In the genomic region with DNA sequence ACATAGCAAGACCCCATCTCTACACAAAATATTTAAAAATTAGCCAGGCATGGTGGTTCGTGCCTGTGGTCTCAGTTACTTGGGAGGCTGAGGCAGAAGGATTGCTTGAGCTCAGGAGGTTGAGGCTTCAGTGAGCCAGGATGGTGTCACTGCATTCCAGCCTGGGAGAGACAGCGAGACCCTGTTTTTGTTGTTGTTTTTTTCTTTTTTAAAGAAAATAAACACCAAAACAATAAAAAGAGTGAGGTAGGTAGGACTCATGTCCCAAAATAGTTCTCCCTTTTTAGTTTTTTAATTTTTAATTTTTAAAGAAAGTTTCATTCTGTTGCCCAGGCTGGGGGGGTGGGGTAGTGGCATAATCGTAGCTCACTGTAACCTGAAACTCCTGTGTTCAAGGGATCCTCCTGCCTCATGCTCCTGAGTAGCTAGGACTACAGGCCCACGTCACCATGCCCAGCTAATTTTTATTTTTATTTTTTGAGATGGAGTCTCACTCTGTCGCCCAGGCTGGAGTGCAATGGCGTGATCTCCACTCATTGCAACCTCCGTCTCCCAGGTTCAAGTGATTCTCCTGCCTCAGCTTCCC, we compare ENCODE assay signal across 11 cellular contexts. TPM values are rescaled to one million over a fixed set of nuclear protein-coding genes. Genes with fewer than 3 reads are reported as not detected.
DNase-seq lines count a peak whose midpoint lies in the region; ATAC-seq and TF ChIP-seq lines count a peak whose summit lies in the region.
"Had no signal": no experiment of that assay in that cellular context is flagged by ENCODE, and none has a peak within 500 bp of the region (broad histone marks: within the 10 kb centered on the region; RNA-seq: fewer than 3 reads in every experiment).

No MANE protein-coding gene starts in this region.

- H3K27me3 Mint-ChIP-seq in T-helper 1 cell treated with Interleukin-12 subunit alpha and Interleukin-12 subunit beta and Interleukin-4 antibody, amounts not matched to agents 30 μg/mL and 1 μg/mL, for 36 hours (ENCODE audit: low read depth): no peaks in the 10 kb centered on the region
- H3K27me3 Mint-ChIP-seq in stimulated activated naive B cell treated with anti-CD40 and anti-IgM and Interleukin-4, amounts not matched to agents 10 μg/mL and 1 μg/mL and 100 μg/mL, for 72 hours: no peaks in the 10 kb centered on the region

- POLR2A ChIA-PET in HEK293T (lab: Yijun Ruan, JAX): interaction anchor here (2.8 to 15.6 kb wide), 3 partner anchors 25 to 57 kb away, joined by 9 to 1783 read pairs (median 248); a partner anchor contains a TSS

- no peaks in the 10 kb centered on the region for H3K9me3 Mint-ChIP-seq in T-helper 1 cell treated with Interleukin-12 subunit alpha and Interleukin-12 subunit beta and Interleukin-4 antibody, amounts not matched to agents 30 μg/mL and 1 μg/mL, for 36 hours
- no peaks in the 10 kb centered on the region for H3K9me3 Mint-ChIP-seq in stimulated activated naive B cell treated with anti-CD40 and anti-IgM and Interleukin-4, amounts not matched to agents 10 μg/mL and 1 μg/mL and 100 μg/mL, for 72 hours

- H3K27ac ChIP-seq in SK-N-MC: peak overlapping the region; percentile 25; the same call in 1 of the 2 replicates
- H3K27ac ChIP-seq in right cardiac atrium (ENCODE audit: low read length): peak overlapping the region; percentile 68

- no peak overlapping the region for H3K4me3 Mint-ChIP-seq in T-helper 1 cell treated with Interleukin-12 subunit alpha and Interleukin-12 subunit beta and Interleukin-4 antibody, amounts not matched to agents 30 μg/mL and 1 μg/mL, for 36 hours
- no peak overlapping the region for H3K4me3 Mint-ChIP-seq in stimulated activated naive B cell treated with anti-CD40 and anti-IgM and Interleukin-4, amounts not matched to agents 10 μg/mL and 1 μg/mL and 100 μg/mL, for 72 hours

- H3K9me3 ChIP-seq in SK-N-MC (ENCODE audit: low read depth, low read length) (no peaks in the 10 kb centered on the region), right cardiac atrium (ENCODE audit: control insufficient read depth, low read length) (no peaks in the 10 kb centered on the region)

- peaks cover 28% of the 10 kb centered on the region for H3K4me1 Mint-ChIP-seq in T-helper 1 cell treated with Interleukin-12 subunit alpha and Interleukin-12 subunit beta and Interleukin-4 antibody, amounts not matched to agents 30 μg/mL and 1 μg/mL, for 36 hours (ENCODE audit: low read depth)
- peaks cover 25 to 36% of the 10 kb centered on the region in 2 donors for H3K4me1 Mint-ChIP-seq in stimulated activated naive B cell treated with anti-CD40 and anti-IgM and Interleukin-4, amounts not matched to agents 10 μg/mL and 1 μg/mL and 100 μg/mL, for 72 hours

- H3K36me3 Mint-ChIP-seq in T-helper 1 cell treated with Interleukin-12 subunit alpha and Interleukin-12 subunit beta and Interleukin-4 antibody, amounts not matched to agents 30 μg/mL and 1 μg/mL, for 36 hours (ENCODE audit: low read depth): peaks cover 6% of the 10 kb centered on the region
- peaks cover 6 to 9% of the 10 kb centered on the region in 2 donors for H3K36me3 Mint-ChIP-seq in stimulated activated naive B cell treated with anti-CD40 and anti-IgM and Interleukin-4, amounts not matched to agents 10 μg/mL and 1 μg/mL and 100 μg/mL, for 72 hours

- DNase-seq in T-helper 1 cell (no peak), SK-N-MC (ENCODE audit: low read depth, low spot score) (no peak), right cardiac atrium (no peak), DMS53 (lab: John Stamatoyannopoulos, UW) (no peak), HEK293T (ENCODE audit: extremely low spot score) (no peak)
- no peak for DNase-seq in stimulated activated naive B cell treated with anti-CD40 and anti-IgM and Interleukin-4, amounts not matched to agents 10 μg/mL and 1 μg/mL and 100 μg/mL, for 72 hours
- DNase-seq in stimulated activated naive CD4-positive, alpha-beta T cell (lab: John Stamatoyannopoulos, UW): no peak
- DNase-seq: activated CD8-positive, alpha-beta memory T cell treated with anti-CD3 and anti-CD28 coated beads, Interleukin-2, amount 50 U/mL, for 4 hours; dermis blood vessel endothelial cell; OCI-M1 had no signal

- intact Hi-C loops in right cardiac atrium (cut with DNase I): loop anchor here in 1 of 4 donors (5.0 kb wide), 1 partner anchor 34 kb away; no protein-coding TSS in a partner anchor

- 85% methylated on average over 7 of the region's 7 CpGs for WGBS in right cardiac atrium

- peaks cover 14% of the 10 kb centered on the region for H3K4me1 ChIP-seq in right cardiac atrium (ENCODE audit: control insufficient read depth, insufficient read depth, low read length)

- H3K9ac ChIP-seq in SK-N-MC (ENCODE audit: insufficient read length): no peak overlapping the region

- no peak for ATAC-seq in right cardiac atrium
- ATAC-seq in stimulated activated naive B cell treated with anti-CD40 and anti-IgM and Interleukin-4, amounts not matched to agents 10 μg/mL and 1 μg/mL and 100 μg/mL, for 72 hours (replicated peaks): no peak

- peak overlapping the region; percentile 98 for H3K27ac Mint-ChIP-seq in T-helper 1 cell treated with Interleukin-12 subunit alpha and Interleukin-12 subunit beta and Interleukin-4 antibody, amounts not matched to agents 30 μg/mL and 1 μg/mL, for 36 hours
- H3K27ac Mint-ChIP-seq in stimulated activated naive B cell treated with anti-CD40 and anti-IgM and Interleukin-4, amounts not matched to agents 10 μg/mL and 1 μg/mL and 100 μg/mL, for 72 hours: peak overlapping the region; percentile 56

- H3K27me3 ChIP-seq in right cardiac atrium (ENCODE audit: control insufficient read depth, insufficient read depth): no peaks in the 10 kb centered on the region

- H3K4me3 ChIP-seq in SK-N-MC: no peak overlapping the region
- H3K4me3 ChIP-seq in right cardiac atrium (ENCODE audit: low read length): no peak overlapping the region

- CTCF ChIA-PET in HEK293T (lab: Yijun Ruan, JAX): interaction anchor here (3.2 kb wide), 1 partner anchor 24 kb away, joined by 12 read pairs; no protein-coding TSS in a partner anchor

- no peaks in the 10 kb centered on the region for H3K36me3 ChIP-seq in SK-N-MC (ENCODE audit: insufficient read depth, low read length)

TF ChIP-seq in HEK293T, 16 proteins besides CTCF, POLR2A, EP300 and RAD21:
- TF ChIP-seq BHLHE40 (IDR thresholded peaks at IDR 0.05; ENCODE audit: borderline replicate concordance) (no peak), ELF4 (IDR thresholded peaks at IDR 0.05) (no peak), NFRKB (IDR thresholded peaks at IDR 0.05) (no peak), TARDBP (IDR thresholded peaks at IDR 0.05) (no peak), L3MBTL2 (conservative IDR thresholded peaks at IDR 0.05) (no peak), FOXA1 (IDR thresholded peaks at IDR 0.05) (no peak), ARNT (IDR thresholded peaks at IDR 0.05) (no peak), HDGF (IDR thresholded peaks at IDR 0.05; ENCODE audit: borderline replicate concordance) (no peak), SP1 (IDR thresholded peaks at IDR 0.05) (no peak), FOXM1 (IDR thresholded peaks at IDR 0.05; ENCODE audit: borderline replicate concordance) (no peak)
- TF ChIP-seq, protein P1, sequence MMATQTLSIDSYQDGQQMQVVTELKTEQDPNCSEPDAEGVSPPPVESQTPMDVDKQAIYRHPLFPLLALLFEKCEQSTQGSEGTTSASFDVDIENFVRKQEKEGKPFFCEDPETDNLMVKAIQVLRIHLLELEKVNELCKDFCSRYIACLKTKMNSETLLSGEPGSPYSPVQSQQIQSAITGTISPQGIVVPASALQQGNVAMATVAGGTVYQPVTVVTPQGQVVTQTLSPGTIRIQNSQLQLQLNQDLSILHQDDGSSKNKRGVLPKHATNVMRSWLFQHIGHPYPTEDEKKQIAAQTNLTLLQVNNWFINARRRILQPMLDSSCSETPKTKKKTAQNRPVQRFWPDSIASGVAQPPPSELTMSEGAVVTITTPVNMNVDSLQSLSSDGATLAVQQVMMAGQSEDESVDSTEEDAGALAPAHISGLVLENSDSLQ (IDR thresholded peaks at IDR 0.05): no peak

RNA-seq across cellular contexts. Expression of a gene that starts 25.5 kb away (rescaled TPM):
- 1,000 to 10,000 TPM; 3,773 to 5,353 (median 5,000) TPM for total RNA-seq in right cardiac atrium
- polyA plus RNA-seq in right cardiac atrium: 1,948 TPM

RNA-seq across cellular contexts. Expression of a gene that starts 50.8 kb away (rescaled TPM):
- 100 to 1,000 TPM; 346 to 441 (median 427) TPM for total RNA-seq in right cardiac atrium
- polyA plus RNA-seq in right cardiac atrium: 441 TPM

RNA-seq across cellular contexts. Expression of a gene that starts 51.5 kb away (rescaled TPM):
- total RNA-seq in right cardiac atrium: 10 to 100 TPM; 59.9 to 65.2 (median 62.8) TPM
- 56.6 TPM for polyA plus RNA-seq in right cardiac atrium
